1 cellular context compared by ENCODE assay signal in the genomic region with DNA sequence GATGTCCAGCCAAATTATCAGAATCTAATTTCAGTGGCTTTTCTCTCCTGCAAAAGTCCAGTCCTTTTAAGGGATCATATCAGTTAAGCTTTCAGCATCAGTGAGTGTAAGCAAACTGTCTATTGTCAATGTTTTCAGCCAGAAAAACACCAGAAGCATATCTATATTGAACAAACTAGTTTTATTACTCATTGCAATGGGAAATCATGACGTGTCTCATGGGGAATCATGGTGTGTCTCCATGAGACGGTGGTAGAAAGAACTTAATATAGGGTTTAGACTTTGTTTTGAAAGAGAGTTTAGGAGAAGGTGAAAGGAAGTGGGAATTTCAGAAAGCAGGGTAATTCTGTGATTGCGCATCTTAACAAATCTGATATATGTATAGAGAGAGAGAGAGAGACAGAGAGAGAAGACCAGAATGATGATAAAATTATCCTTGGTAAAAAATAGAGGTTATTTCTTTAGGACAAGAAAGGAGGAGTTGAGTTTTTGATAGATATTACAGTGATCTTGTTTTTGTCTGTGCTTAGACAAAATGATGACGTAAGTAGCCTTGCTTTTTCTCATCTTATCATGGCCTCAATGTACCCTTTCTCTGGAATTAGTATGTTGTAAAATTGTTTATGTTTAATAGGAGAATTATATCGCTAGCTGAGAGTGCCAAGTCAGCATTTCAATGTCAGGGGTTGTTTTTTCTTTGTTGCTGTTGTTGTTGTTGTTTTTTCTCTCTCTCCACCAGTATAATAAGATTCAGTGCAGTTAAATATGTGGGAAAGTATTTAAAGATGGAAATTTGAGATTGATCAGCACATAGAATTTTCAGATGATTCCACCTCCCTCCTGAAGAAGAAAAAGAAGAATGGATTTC.
TF ChIP-seq lines count a peak whose summit lies in the region.

No MANE protein-coding gene starts in this region.

TF ChIP-seq in H1, 55 proteins besides CTCF, POLR2A, EP300 and RAD21:
- TF ChIP-seq CREB1 (IDR thresholded peaks at IDR 0.05) (no peak), TBP (IDR thresholded peaks at IDR 0.05; ENCODE audit: low read depth, low read length) (no peak), MAFK (IDR thresholded peaks at IDR 0.05; ENCODE audit: low read depth, low read length) (peak; percentile 59; the same call in 1 of the 2 replicates), CHD1 (IDR thresholded peaks at IDR 0.05; ENCODE audit: low read depth, low read length) (no peak), KDM1A (IDR thresholded peaks at IDR 0.05; ENCODE audit: borderline replicate concordance, low read length) (no peak)
TF ChIP-seq in H1: peak in this region for 1.
